7 cellular contexts compared by ENCODE assay signal in genomic region chr16:21170116-21170515, GRCh38. TPM values are rescaled to one million over a fixed set of nuclear protein-coding genes. Genes with fewer than 3 reads are reported as not detected.
"Had no signal": no experiment of that assay in that cellular context is flagged by ENCODE, and none has a peak within 500 bp of the region (broad histone marks: within the 10 kb centered on the region; RNA-seq: fewer than 3 reads in every experiment).

No MANE protein-coding gene starts in this region.

RNA-seq across cellular contexts. Expression of gene DNAH3, which starts 19.5 kb away (rescaled TPM):
- total RNA-seq: GM23248, HFFc6 had no signal

RNA-seq across cellular contexts. Expression of gene ZP2, which starts 41.3 kb away (rescaled TPM):
- total RNA-seq: GM23248, GM23338, H1, H4, H7, H9, HFFc6 had no signal
